ENCODE assay signal across 21 cellular contexts in genomic region chr18:78526275-78526674, GRCh38.
"Had no signal": no experiment of that assay in that cellular context is flagged by ENCODE, and none has a peak within 500 bp of the region (broad histone marks: within the 10 kb centered on the region; RNA-seq: fewer than 3 reads in every experiment).

No MANE protein-coding gene starts in this region.

- H3K4me3 Mint-ChIP-seq: activated CD4-positive, alpha-beta memory T cell treated with anti-CD3 and anti-CD28 coated beads, Interleukin-2, amount 10 ng/mL, durations not matched to agents 7 days and 5 days; activated CD4-positive, alpha-beta T cell treated with anti-CD3 and anti-CD28 coated beads, Interleukin-2, amount 10 ng/mL, durations not matched to agents 7 days and 5 days; activated naive CD4-positive, alpha-beta T cell treated with anti-CD3 and anti-CD28 coated beads, Interleukin-2, amount 10 ng/mL, durations not matched to agents 7 days and 5 days; activated naive CD8-positive, alpha-beta T cell; activated T-cell treated with anti-CD3 and anti-CD28 coated beads, Interleukin-2, amount 50 U/mL, for 24 hours; activated T-cell treated with anti-CD3 and anti-CD28 coated beads, Interleukin-2, amount 50 U/mL, for 72 hours; WTC11 had no signal

- ATAC-seq: activated T-cell treated with anti-CD3 and anti-CD28 coated beads, Interleukin-2, amount 50 U/mL, for 72 hours; esophagus mucosa; WTC11 had no signal

- H3K9me3 ChIP-seq: body of pancreas had no signal

- H3K27me3 Mint-ChIP-seq: activated CD4-positive, alpha-beta memory T cell treated with anti-CD3 and anti-CD28 coated beads, Interleukin-2, amount 10 ng/mL, durations not matched to agents 7 days and 5 days; activated CD4-positive, alpha-beta T cell treated with anti-CD3 and anti-CD28 coated beads, Interleukin-2, amount 10 ng/mL, durations not matched to agents 7 days and 5 days; activated naive CD4-positive, alpha-beta T cell treated with anti-CD3 and anti-CD28 coated beads, Interleukin-2, amount 10 ng/mL, durations not matched to agents 7 days and 5 days had no signal

- H3K27me3 ChIP-seq: body of pancreas had no signal

- H3K4me3 ChIP-seq: body of pancreas had no signal

- H3K4me1 Mint-ChIP-seq: activated CD4-positive, alpha-beta memory T cell treated with anti-CD3 and anti-CD28 coated beads, Interleukin-2, amount 10 ng/mL, durations not matched to agents 7 days and 5 days; activated CD4-positive, alpha-beta T cell treated with anti-CD3 and anti-CD28 coated beads, Interleukin-2, amount 10 ng/mL, durations not matched to agents 7 days and 5 days; activated naive CD4-positive, alpha-beta T cell treated with anti-CD3 and anti-CD28 coated beads, Interleukin-2, amount 10 ng/mL, durations not matched to agents 7 days and 5 days; WTC11 had no signal

- DNase-seq: activated CD4-positive, alpha-beta memory T cell treated with anti-CD3 and anti-CD28 coated beads, Interleukin-2, amount 10 ng/mL, durations not matched to agents 7 days and 5 days; activated CD4-positive, alpha-beta T cell treated with anti-CD3 and anti-CD28 coated beads for 1 hour; activated CD4-positive, alpha-beta T cell treated with anti-CD3 and anti-CD28 coated beads for 4 hours; activated CD4-positive, alpha-beta T cell treated with anti-CD3 and anti-CD28 coated beads, Interleukin-2, amount 10 ng/mL, durations not matched to agents 7 days and 5 days; activated CD4-positive, alpha-beta T cell treated with anti-CD3 and anti-CD28 coated beads, Interleukin-2, amount 50 U/mL, for 4 hours; activated CD8-positive, alpha-beta memory T cell treated with anti-CD3 and anti-CD28 coated beads, Interleukin-2, amount 50 U/mL, for 48 hours; activated gamma-delta T cell; activated naive CD4-positive, alpha-beta T cell; activated naive CD4-positive, alpha-beta T cell treated with anti-CD3 and anti-CD28 coated beads, Interleukin-2, amount 10 ng/mL, durations not matched to agents 7 days and 5 days; activated T-cell treated with anti-CD3 and anti-CD28 coated beads for 4 hours; activated T-cell treated with anti-CD3 and anti-CD28 coated beads, Interleukin-2, amount 50 U/mL, for 24 hours; activated T-cell treated with anti-CD3 and anti-CD28 coated beads, Interleukin-2, amount 50 U/mL, for 72 hours; amniotic stem cell; anterior cingulate cortex; body of pancreas; caudate nucleus; effector CD8-positive, alpha-beta T cell; T-helper 2 cell had no signal

- H3K27ac Mint-ChIP-seq: activated CD4-positive, alpha-beta memory T cell treated with anti-CD3 and anti-CD28 coated beads, Interleukin-2, amount 10 ng/mL, durations not matched to agents 7 days and 5 days; activated CD4-positive, alpha-beta T cell treated with anti-CD3 and anti-CD28 coated beads, Interleukin-2, amount 10 ng/mL, durations not matched to agents 7 days and 5 days; activated naive CD4-positive, alpha-beta T cell treated with anti-CD3 and anti-CD28 coated beads, Interleukin-2, amount 10 ng/mL, durations not matched to agents 7 days and 5 days; activated naive CD8-positive, alpha-beta T cell; activated T-cell treated with anti-CD3 and anti-CD28 coated beads, Interleukin-2, amount 50 U/mL, for 24 hours; activated T-cell treated with anti-CD3 and anti-CD28 coated beads, Interleukin-2, amount 50 U/mL, for 72 hours; WTC11 had no signal

- H3K36me3 Mint-ChIP-seq: activated naive CD4-positive, alpha-beta T cell treated with anti-CD3 and anti-CD28 coated beads, Interleukin-2, amount 10 ng/mL, durations not matched to agents 7 days and 5 days; activated naive CD8-positive, alpha-beta T cell had no signal

- H3K9me3 Mint-ChIP-seq: activated CD4-positive, alpha-beta T cell treated with anti-CD3 and anti-CD28 coated beads, Interleukin-2, amount 10 ng/mL, durations not matched to agents 7 days and 5 days; activated T-cell treated with anti-CD3 and anti-CD28 coated beads, Interleukin-2, amount 50 U/mL, for 24 hours had no signal
